Comparison of ENCODE assay signal across 6 cellular contexts in genomic region chr21:29074007-29074376, GRCh38. TPM values are rescaled to one million over a fixed set of nuclear protein-coding genes. Genes with fewer than 3 reads are reported as not detected.
DNase-seq lines count a peak whose midpoint lies in the region; TF ChIP-seq lines count a peak whose summit lies in the region.

No MANE protein-coding gene starts in this region.

- TF ChIP-seq EP300 in SK-N-SH (IDR thresholded peaks at IDR 0.05; ENCODE audit: borderline replicate concordance in 1 of 2, low read depth in 1 of 2, low read length in 1 of 2): no peak

- peaks cover 13% of the 10 kb centered on the region for H3F3A ChIP-seq in SK-N-SH (replicated peaks; ENCODE audit: insufficient read depth)

- H3K27me3 ChIP-seq in SK-N-SH (ENCODE audit: insufficient read depth) (no peaks in the 10 kb centered on the region), kidney epithelial cell (ENCODE audit: control insufficient read depth, insufficient read depth, low read length) (no peaks in the 10 kb centered on the region)

- peak overlapping the region; percentile 75 for H3K4me2 ChIP-seq in SK-N-SH

- no peak for DNase-seq in activated CD4-positive, alpha-beta T cell treated with anti-CD3 and anti-CD28 coated beads, Interleukin-2, amount 10 ng/mL, durations not matched to agents 24 days and 14 days
- DNase-seq in activated CD4-positive, alpha-beta T cell treated with anti-CD3 and anti-CD28 coated beads for 4 hours: no peak
- DNase-seq in SK-N-SH (no peak), kidney epithelial cell (ENCODE audit: low read depth) (no peak), dedifferentiated amniotic fluid mesenchymal stem cell (ENCODE audit: extremely low spot score) (no peak), NCI-H1417 treated with DMSO at 0.1 percent for 48 hours (lab: John Stamatoyannopoulos, UW) (no peak)

- no peak for TF ChIP-seq RAD21 in SK-N-SH (IDR thresholded peaks at IDR 0.05; ENCODE audit: low read length)

- peaks cover 12 to 16% of the 10 kb centered on the region in 2 experiments; a peak in 3 of 4 replicates for H3K4me1 ChIP-seq in SK-N-SH (ENCODE audit: control insufficient read depth in 1 of 2, insufficient read depth in 2 of 2, low read depth in 1 of 2, low read length in 1 of 2)

- H3K36me3 ChIP-seq in SK-N-SH (replicated peaks in 1 of 2; ENCODE audit: control insufficient read depth in 1 of 2, insufficient read depth in 2 of 2, low read length in 1 of 2) (peaks cover 17 to 19% of the 10 kb centered on the region in 2 experiments), kidney epithelial cell (ENCODE audit: control insufficient read depth, insufficient read depth, low read length) (no peaks in the 10 kb centered on the region)

- H3K4me3 Mint-ChIP-seq in activated CD4-positive, alpha-beta T cell treated with anti-CD3 and anti-CD28 coated beads, Interleukin-2, amount 10 ng/mL, durations not matched to agents 24 days and 14 days: peak overlapping the region; percentile 100

- WGBS in SK-N-SH (ENCODE audit: low lambda C conversion rate): 2% methylated on average over 9 of the region's 9 CpGs

- H3K4me1 Mint-ChIP-seq in activated CD4-positive, alpha-beta T cell treated with anti-CD3 and anti-CD28 coated beads, Interleukin-2, amount 10 ng/mL, durations not matched to agents 24 days and 14 days: peaks cover 52% of the 10 kb centered on the region

- intact Hi-C loops in activated CD4-positive, alpha-beta T cell treated with anti-CD3 and anti-CD28 coated beads, Interleukin-2, amount 10 ng/mL, durations not matched to agents 24 days and 14 days (cut with micrococcal nuclease): loop anchor here (5.0 kb wide), 1 partner anchor 273 kb away; no protein-coding TSS in a partner anchor

- no peaks in the 10 kb centered on the region for H3K27me3 Mint-ChIP-seq in activated CD4-positive, alpha-beta T cell treated with anti-CD3 and anti-CD28 coated beads, Interleukin-2, amount 10 ng/mL, durations not matched to agents 24 days and 14 days

- H3K36me3 Mint-ChIP-seq in activated CD4-positive, alpha-beta T cell treated with anti-CD3 and anti-CD28 coated beads, Interleukin-2, amount 10 ng/mL, durations not matched to agents 24 days and 14 days (ENCODE audit: low read depth): peaks cover 29% of the 10 kb centered on the region

- H3K9me2 ChIP-seq in SK-N-SH: no peaks in the 10 kb centered on the region

- peaks cover 29% of the 10 kb centered on the region for H4K20me1 ChIP-seq in SK-N-SH (ENCODE audit: insufficient read depth)

- peaks cover 45% of the 10 kb centered on the region for H3K79me2 ChIP-seq in SK-N-SH (ENCODE audit: insufficient read depth)

- peak overlapping the region; percentile 97 for H3K9ac ChIP-seq in SK-N-SH

- CTCF ChIA-PET in SK-N-SH (lab: Yijun Ruan, JAX): interaction anchor here (0.6 to 1.6 kb wide), 2 partner anchors 14 to 55 kb away, joined by 3 read pairs; no protein-coding TSS in a partner anchor

- POLR2A ChIA-PET in SK-N-SH (lab: Yijun Ruan, JAX): interaction anchor here (0.8 to 2.5 kb wide), 4 partner anchors 14 to 71 kb away, joined by 3 to 12 read pairs (median 6); partner anchors contain the start of genes RWDD2B and USP16

- H3K9me3 Mint-ChIP-seq in activated CD4-positive, alpha-beta T cell treated with anti-CD3 and anti-CD28 coated beads, Interleukin-2, amount 10 ng/mL, durations not matched to agents 24 days and 14 days: peaks cover 4% of the 10 kb centered on the region

- no peak for TF ChIP-seq CTCF in SK-N-SH (IDR thresholded peaks at IDR 0.05)
- TF ChIP-seq CTCF in kidney epithelial cell (IDR thresholded peaks at IDR 0.05; ENCODE audit: insufficient read depth, low read length, poor library complexity, severe bottlenecking): no peak

- H3K4me3 ChIP-seq in SK-N-SH (ENCODE audit: low read depth in 2 of 2, low read length in 1 of 2) (peak overlapping the region; percentile 97 to 100), kidney epithelial cell (ENCODE audit: low read depth, low read length) (peak overlapping the region; percentile 51)

- peak overlapping the region; percentile 99 for H3K27ac Mint-ChIP-seq in activated CD4-positive, alpha-beta T cell treated with anti-CD3 and anti-CD28 coated beads, Interleukin-2, amount 10 ng/mL, durations not matched to agents 24 days and 14 days

- no peaks in the 10 kb centered on the region for H3K9me3 ChIP-seq in SK-N-SH

- peak overlapping the region; percentile 90 to 95 for H3K27ac ChIP-seq in SK-N-SH (ENCODE audit: low read depth in 2 of 2, low read length in 1 of 2)

- peak overlapping the region; percentile 89 for H2AFZ ChIP-seq in SK-N-SH (ENCODE audit: low read depth)

TF ChIP-seq in SK-N-SH, 30 proteins besides CTCF, POLR2A, EP300 and RAD21:
- TF ChIP-seq EZH2phosphoT487 (IDR thresholded peaks at IDR 0.05; ENCODE audit: borderline replicate concordance, low read depth) (no peak), RXRA (IDR thresholded peaks at IDR 0.05; ENCODE audit: borderline replicate concordance, low read depth) (no peak), USF2 (IDR thresholded peaks at IDR 0.05; ENCODE audit: borderline replicate concordance, low read depth, low read length) (no peak), MEF2A (IDR thresholded peaks at IDR 0.05; ENCODE audit: borderline replicate concordance, low read depth) (no peak), TAF1 (IDR thresholded peaks at IDR 0.05; ENCODE audit: borderline replicate concordance, low read depth, low read length) (no peak), POLR2AphosphoS5 (IDR thresholded peaks at IDR 0.05; ENCODE audit: low read depth, low read length) (no peak), SIN3A (IDR thresholded peaks at IDR 0.05; ENCODE audit: borderline replicate concordance, low read depth, low read length) (no peak), NFIC (IDR thresholded peaks at IDR 0.05; ENCODE audit: borderline replicate concordance) (no peak), GABPA (IDR thresholded peaks at IDR 0.05; ENCODE audit: low read depth) (no peak)

RNA-seq across cellular contexts. Expression of gene CCT8, which starts 0.5 kb away (rescaled TPM):
- total RNA-seq in activated CD4-positive, alpha-beta T cell treated with anti-CD3 and anti-CD28 coated beads, Interleukin-2, amount 10 ng/mL, durations not matched to agents 24 days and 14 days: 432 and 438 TPM in 2 replicates
- 102 and 105 TPM in 2 replicates for polyA plus RNA-seq in SK-N-SH (2012; rRNA removed)
- polyA plus RNA-seq in SK-N-SH (2012; cell fraction: cytosol; rRNA removed): 150 and 189 TPM in 2 replicates
- polyA plus RNA-seq in SK-N-SH (2012; cell fraction: nucleus; rRNA removed): 45.9 and 84.7 TPM in 2 replicates
- 171 and 175 TPM in 2 replicates for total RNA-seq in kidney epithelial cell

RNA-seq across cellular contexts. Expression of gene USP16, which starts 49.5 kb away (rescaled TPM):
- total RNA-seq in activated CD4-positive, alpha-beta T cell treated with anti-CD3 and anti-CD28 coated beads, Interleukin-2, amount 10 ng/mL, durations not matched to agents 24 days and 14 days: 45.7 and 46.7 TPM in 2 replicates
- polyA plus RNA-seq in SK-N-SH (2012; rRNA removed): 9.2 and 12.2 TPM in 2 replicates
- 13.5 and 19.1 TPM in 2 replicates for polyA plus RNA-seq in SK-N-SH (2012; cell fraction: cytosol; rRNA removed)
- 9.9 and 20.7 TPM in 2 replicates for polyA plus RNA-seq in SK-N-SH (2012; cell fraction: nucleus; rRNA removed)
- 20.0 and 30.0 TPM in 2 replicates for total RNA-seq in kidney epithelial cell

RNA-seq across cellular contexts. Expression of gene RWDD2B, which starts 54.8 kb away (rescaled TPM):
- 12.2 and 12.3 TPM in 2 replicates for total RNA-seq in activated CD4-positive, alpha-beta T cell treated with anti-CD3 and anti-CD28 coated beads, Interleukin-2, amount 10 ng/mL, durations not matched to agents 24 days and 14 days
- 20.8 and 27.7 TPM in 2 replicates for polyA plus RNA-seq in SK-N-SH (2012; rRNA removed)
- 30.6 and 38.6 TPM in 2 replicates for polyA plus RNA-seq in SK-N-SH (2012; cell fraction: cytosol; rRNA removed)
- 6.0 and 13.5 TPM in 2 replicates for polyA plus RNA-seq in SK-N-SH (2012; cell fraction: nucleus; rRNA removed)
- 10.7 and 13.6 TPM in 2 replicates for total RNA-seq in kidney epithelial cell

RNA-seq across cellular contexts. Expression of gene MAP3K7CL, which starts 56.5 kb away (rescaled TPM):
- total RNA-seq in activated CD4-positive, alpha-beta T cell treated with anti-CD3 and anti-CD28 coated beads, Interleukin-2, amount 10 ng/mL, durations not matched to agents 24 days and 14 days: 4.0 and 4.3 TPM in 2 replicates
- 2.3 and 5.2 TPM in 2 replicates for polyA plus RNA-seq in SK-N-SH (2012; rRNA removed)
- polyA plus RNA-seq in SK-N-SH (2012; cell fraction: cytosol; rRNA removed): 4.1 and 5.1 TPM in 2 replicates
- 1.3 and 2.0 TPM in 2 replicates for polyA plus RNA-seq in SK-N-SH (2012; cell fraction: nucleus; rRNA removed)
- 1.4 and 3.0 TPM in 2 replicates for total RNA-seq in kidney epithelial cell
